Comparison of ENCODE assay signal across 3 cellular contexts in genomic region chr1:6437017-6437700, GRCh38. TPM values are rescaled to one million over a fixed set of nuclear protein-coding genes. Genes with fewer than 3 reads are reported as not detected.
DNase-seq lines count a peak whose midpoint lies in the region; TF ChIP-seq lines count a peak whose summit lies in the region.
"Not testable (repeated sequence)": the region's sequence is repeated elsewhere in the genome, so short reads cannot be mapped to it uniquely, and the experiment has no call there.
"Had no signal": no experiment of that assay in that cellular context is flagged by ENCODE, and none has a peak within 500 bp of the region (broad histone marks: within the 10 kb centered on the region; RNA-seq: fewer than 3 reads in every experiment).

No MANE protein-coding gene starts in this region.

- H3K4me3 Mint-ChIP-seq in osteocyte (ENCODE audit: unreplicated experiment) = not testable (repeated sequence)

- peak; percentile 38 for TF ChIP-seq CTCF in osteocyte (IDR thresholded peaks at IDR 0.05)

- peak; percentile 43 for DNase-seq in NCI-H345 treated with DMSO at 0.1 percent for 48 hours (lab: John Stamatoyannopoulos, UW; ENCODE audit: unreplicated experiment)
- not testable (repeated sequence) for DNase-seq in osteocyte (ENCODE audit: extremely low spot score, unreplicated experiment)

- not testable (repeated sequence) for H3K36me3 Mint-ChIP-seq in osteocyte (ENCODE audit: unreplicated experiment)

- not testable (repeated sequence) for H3K9me3 Mint-ChIP-seq in osteocyte (ENCODE audit: unreplicated experiment)

- H3K4me1 Mint-ChIP-seq in osteocyte (ENCODE audit: unreplicated experiment) = peaks cover 17% of the 10 kb centered on the region

- not testable (repeated sequence) for H3K27ac Mint-ChIP-seq in osteocyte (ENCODE audit: unreplicated experiment)

- H3K27me3 Mint-ChIP-seq in osteocyte (ENCODE audit: unreplicated experiment) = peaks cover 14% of the 10 kb centered on the region

RNA-seq across cellular contexts. Expression of gene ESPN, which starts 12.6 kb away (rescaled TPM):
- total RNA-seq in osteocyte = 0.31 TPM in 1 of 2 replicates, not detected in the other

RNA-seq across cellular contexts. Expression of gene HES2, which starts 17.4 kb away (rescaled TPM):
- total RNA-seq in osteocyte = not detected in 2 replicates
- total RNA-seq: natural killer cell had no signal

RNA-seq across cellular contexts. Expression of gene TNFRSF25, which starts 28.8 kb away (rescaled TPM):
- total RNA-seq in osteocyte = 26.4 and 27.9 TPM in 2 replicates

RNA-seq across cellular contexts. Expression of gene ACOT7, which starts 43.6 kb away (rescaled TPM):
- total RNA-seq in osteocyte = 21.6 and 21.8 TPM in 2 replicates

RNA-seq across cellular contexts. Expression of gene PLEKHG5, which starts 54.3 kb away (rescaled TPM):
- 33.0 and 34.9 TPM in 2 replicates for total RNA-seq in osteocyte
